ENCODE assay signal across 20 cellular contexts in the genomic region with DNA sequence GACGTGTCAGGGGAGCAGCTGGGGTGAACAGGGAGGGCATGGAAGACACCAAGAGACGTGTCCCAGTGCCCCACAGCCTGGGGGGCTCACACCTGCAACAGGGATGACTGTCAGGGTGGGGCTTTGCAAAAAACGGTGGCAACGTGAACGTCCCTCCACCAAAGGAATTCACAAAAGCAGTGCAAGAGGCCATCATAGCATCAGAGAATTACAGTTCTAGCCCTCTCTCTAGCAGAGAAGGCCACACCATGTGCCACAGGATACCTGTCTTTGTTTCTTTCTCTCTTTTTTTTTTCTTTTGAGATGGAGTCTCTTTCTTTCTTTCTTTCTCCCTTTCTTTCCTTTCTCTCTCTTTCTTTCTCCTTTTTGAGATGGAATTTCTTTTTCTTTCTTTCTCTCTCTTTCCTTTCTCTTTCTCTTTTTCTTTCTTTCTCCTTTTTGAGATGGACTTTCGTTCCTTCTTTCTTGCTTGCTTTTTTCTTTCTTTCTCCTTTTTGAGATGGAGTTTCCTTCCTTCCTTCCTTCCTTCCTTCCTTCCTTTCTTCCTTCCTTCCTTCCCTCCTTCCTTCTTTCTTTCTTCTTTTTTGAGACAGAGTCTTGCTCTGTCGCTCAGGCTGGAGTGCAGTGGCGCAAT. TPM values are rescaled to one million over a fixed set of nuclear protein-coding genes. Genes with fewer than 3 reads are reported as not detected.
A peak's percentile ranks its signal among the peaks of the same experiment; 100 is the strongest.
DNase-seq lines count a peak whose midpoint lies in the region; ATAC-seq and TF ChIP-seq lines count a peak whose summit lies in the region.
"Had no signal": no experiment of that assay in that cellular context is flagged by ENCODE, and none has a peak within 500 bp of the region (broad histone marks: within the 10 kb centered on the region; RNA-seq: fewer than 3 reads in every experiment).

No MANE protein-coding gene starts in this region.

- H3K4me3 Mint-ChIP-seq in activated T-cell treated with anti-CD3 and anti-CD28 coated beads, Interleukin-2, amount 50 U/mL, for 24 hours = peak overlapping the region; percentile 53
- H3K4me3 Mint-ChIP-seq in activated T-cell treated with anti-CD3 and anti-CD28 coated beads, Interleukin-2, amount 50 U/mL, for 4 hours = no peak overlapping the region

- H3K27me3 ChIP-seq in Loucy (ENCODE audit: insufficient read depth, low read length, poor library complexity, severe bottlenecking) (no peaks in the 10 kb centered on the region), lower lobe of right lung (ENCODE audit: low read depth) (no peaks in the 10 kb centered on the region)

- peak overlapping the region; percentile 83 for H3K27ac Mint-ChIP-seq in activated T-cell treated with anti-CD3 and anti-CD28 coated beads, Interleukin-2, amount 50 U/mL, for 24 hours

- H3K9me2 ChIP-seq in Loucy (replicated peaks; ENCODE audit: low read depth, low read length) = no peaks in the 10 kb centered on the region
- H3K9me2 ChIP-seq: SK-N-SH had no signal

- H3K27ac ChIP-seq in lower lobe of right lung = no peak overlapping the region
- H3K27ac ChIP-seq: C4-2B had no signal

- peaks cover 35% of the 10 kb centered on the region for H3K4me1 Mint-ChIP-seq in activated T-cell treated with anti-CD3 and anti-CD28 coated beads, Interleukin-2, amount 50 U/mL, for 24 hours (ENCODE audit: low read depth)
- peaks cover 7% of the 10 kb centered on the region for H3K4me1 Mint-ChIP-seq in activated T-cell treated with anti-CD3 and anti-CD28 coated beads, Interleukin-2, amount 50 U/mL, for 4 hours (ENCODE audit: low read depth)

- no peak for TF ChIP-seq CTCF in Loucy (conservative IDR thresholded peaks at IDR 0.05; ENCODE audit: low read length)
- no peak for TF ChIP-seq CTCF in lower lobe of right lung (IDR thresholded peaks at IDR 0.05)

- H3K79me2 ChIP-seq in Loucy (ENCODE audit: insufficient read depth, low read length) = no peaks in the 10 kb centered on the region

- H4K20me1 ChIP-seq in Loucy (ENCODE audit: insufficient read depth, low read length, poor library complexity, severe bottlenecking) = no peaks in the 10 kb centered on the region

- H3K4me3 ChIP-seq in Loucy (ENCODE audit: low read length, poor library complexity, severe bottlenecking) (no peak overlapping the region), lower lobe of right lung (no peak overlapping the region)

- H3K9me3 Mint-ChIP-seq in activated T-cell treated with anti-CD3 and anti-CD28 coated beads, Interleukin-2, amount 50 U/mL, for 24 hours = no peaks in the 10 kb centered on the region
- no peaks in the 10 kb centered on the region for H3K9me3 Mint-ChIP-seq in activated T-cell treated with anti-CD3 and anti-CD28 coated beads, Interleukin-2, amount 50 U/mL, for 4 hours

- H3K4me1 ChIP-seq in Loucy (ENCODE audit: insufficient read depth, low read length, poor library complexity, severe bottlenecking) (peaks cover 4% of the 10 kb centered on the region), lower lobe of right lung (no peaks in the 10 kb centered on the region)

- H3K27me3 Mint-ChIP-seq in activated T-cell treated with anti-CD3 and anti-CD28 coated beads, Interleukin-2, amount 50 U/mL, for 24 hours = no peaks in the 10 kb centered on the region
- peaks cover 3% of the 10 kb centered on the region for H3K27me3 Mint-ChIP-seq in activated T-cell treated with anti-CD3 and anti-CD28 coated beads, Interleukin-2, amount 50 U/mL, for 4 hours (ENCODE audit: low read depth)

- H3K36me3 Mint-ChIP-seq in activated T-cell treated with anti-CD3 and anti-CD28 coated beads, Interleukin-2, amount 50 U/mL, for 24 hours (ENCODE audit: low read depth) = no peaks in the 10 kb centered on the region
- no peaks in the 10 kb centered on the region for H3K36me3 Mint-ChIP-seq in activated T-cell treated with anti-CD3 and anti-CD28 coated beads, Interleukin-2, amount 50 U/mL, for 4 hours (ENCODE audit: insufficient read depth)

- intact Hi-C loops in lower lobe of right lung (cut with DNase I) = no loop called here

- no peak for DNase-seq in activated T-cell treated with anti-CD3 and anti-CD28 coated beads, Interleukin-2, amount 50 U/mL, for 24 hours
- no peak for DNase-seq in activated T-cell treated with anti-CD3 and anti-CD28 coated beads, Interleukin-2, amount 50 U/mL, for 4 hours
- peak; percentile 22 for DNase-seq in lower lobe of right lung
- no peak for DNase-seq in NCI-H2029 treated with DMSO at 0.1 percent for 48 hours (lab: John Stamatoyannopoulos, UW)
- no peak for DNase-seq in foreskin melanocyte
- no peak for DNase-seq in HPDE6-E6E7 (ENCODE audit: extremely low spot score)
- DNase-seq: 8988T; GDM1; KG1; NCI-H1105 treated with DMSO at 0.1 percent for 48 hours; NCI-H2081; NCI-H2171; NCI-H345; NCI-H524; NCI-H774; NK-92 treated with Interleukin-12 subunit alpha and Interleukin-12 subunit beta, amount 100 ng/mL, for 24 hours; SIG-M5; SK-N-SH had no signal

- H3K36me3 ChIP-seq in Loucy (ENCODE audit: insufficient read depth, low read length) (no peaks in the 10 kb centered on the region), lower lobe of right lung (no peaks in the 10 kb centered on the region)

- H3K9ac ChIP-seq in Loucy (ENCODE audit: low read depth, low read length, poor library complexity, severe bottlenecking) = no peak overlapping the region
- H3K9ac ChIP-seq: SK-N-SH had no signal

- H2AFZ ChIP-seq in Loucy (ENCODE audit: low read length) = 0 out of 2 replicates have a peak overlapping the region, but pooled peaks have one; percentile 19

- H3K9me3 ChIP-seq in Loucy (ENCODE audit: insufficient read depth, low read depth, low read length) (no peaks in the 10 kb centered on the region), lower lobe of right lung (no peaks in the 10 kb centered on the region)
- H3K9me3 ChIP-seq: SK-N-SH had no signal

- no peak for ATAC-seq in activated T-cell treated with anti-CD3 and anti-CD28 coated beads, Interleukin-2, amount 50 U/mL, for 4 hours
- ATAC-seq in lower lobe of right lung = no peak

- H3K4me2 ChIP-seq in Loucy (ENCODE audit: low read depth, low read length, poor library complexity, severe bottlenecking) = no peak overlapping the region
- H3K4me2 ChIP-seq: SK-N-SH had no signal

- H3F3A ChIP-seq in Loucy (ENCODE audit: low read depth) = no peaks in the 10 kb centered on the region

RNA-seq across cellular contexts. Expression of a gene that starts 17.1 kb away (rescaled TPM):
- total RNA-seq in activated T-cell treated with anti-CD3 and anti-CD28 coated beads, Interleukin-2, amount 50 U/mL, for 4 hours = 10 to 100 TPM; 34.7 to 40.8 (median 35.6) TPM
- total RNA-seq in lower lobe of right lung = 281 TPM
